In genomic region chr17:14070344-14071007, GRCh38 we compare ENCODE assay signal across 8 cellular contexts. TPM values are rescaled to one million over a fixed set of nuclear protein-coding genes. Genes with fewer than 3 reads are reported as not detected.
DNase-seq lines count a peak whose midpoint lies in the region; ATAC-seq and TF ChIP-seq lines count a peak whose summit lies in the region.

No MANE protein-coding gene starts in this region.

- peaks cover 80% of the 10 kb centered on the region for H3K79me2 ChIP-seq in DND-41 (ENCODE audit: insufficient read depth, low read length)

- H3K27me3 ChIP-seq in DND-41 (ENCODE audit: insufficient read depth, low read length, poor library complexity) (no peaks in the 10 kb centered on the region), Panc1 (ENCODE audit: control insufficient read depth, insufficient read depth, low read length) (no peaks in the 10 kb centered on the region), esophagus squamous epithelium (no peaks in the 10 kb centered on the region), ovary (no peaks in the 10 kb centered on the region)

- no peak for TF ChIP-seq POLR2A in esophagus squamous epithelium (IDR thresholded peaks at IDR 0.05)
- TF ChIP-seq POLR2A in ovary (IDR thresholded peaks at IDR 0.05) = no peak

- intact Hi-C loops in Panc1 (cut with micrococcal nuclease; ENCODE audit: unreplicated experiment) = no loop called here
- intact Hi-C loops in esophagus squamous epithelium (cut with DNase I) = no loop called here
- intact Hi-C loops in ovary (cut with DNase I) = no loop called here

- TF ChIP-seq EP300 in ovary (IDR thresholded peaks at IDR 0.05) = no peak

- CTCF ChIA-PET in Panc1 (lab: Charles Lee) = no interaction called here

- ATAC-seq in DND-41 (ENCODE audit: insufficient read depth, low read depth) (no peak), Panc1 (no peak), GM21619 (IDR thresholded peaks at IDR 0.05; ENCODE audit: unreplicated experiment) (no peak), GM18498 (IDR thresholded peaks at IDR 0.05; ENCODE audit: unreplicated experiment) (no peak)

- H3K4me1 ChIP-seq in DND-41 (ENCODE audit: insufficient read depth, low read length) = peaks cover 31% of the 10 kb centered on the region
- peaks cover 11% of the 10 kb centered on the region; the same call in 1 of the 2 replicates for H3K4me1 ChIP-seq in Panc1 (ENCODE audit: control insufficient read depth, insufficient read depth, low read length)
- H3K4me1 ChIP-seq in esophagus squamous epithelium = peaks cover 9 to 37% (median 20%) of the 10 kb centered on the region in 3 donors
- H3K4me1 ChIP-seq in ovary (ENCODE audit: insufficient read depth) = peaks cover 7% of the 10 kb centered on the region

- POLR2A ChIA-PET in Panc1 (lab: Charles Lee) = no interaction called here

- BruUV-seq in Panc1 (replicated peaks; lab: Mats Ljungman, UMichigan) = no TSS peak

- H3K4me2 ChIP-seq in DND-41 (ENCODE audit: insufficient read depth, low read length) = peak overlapping the region; percentile 90

- H2AFZ ChIP-seq in DND-41 (ENCODE audit: low read depth, low read length) = no peak overlapping the region; the same call in 1 of the 2 replicates

- whole genome bisulfite sequencing in esophagus squamous epithelium, 2 donors = 56 to 59% methylated on average over 6 of the region's 6 CpGs
- 65 to 75% (median 69%) methylated on average over 6 of the region's 6 CpGs for WGBS in ovary, 3 donors

- H3K4me3 ChIP-seq in DND-41 (ENCODE audit: low read depth in 1 of 2, low read length in 2 of 2) = peak overlapping the region; percentile 87 to 97
- H3K4me3 ChIP-seq in Panc1 (ENCODE audit: low read depth in 2 of 2, low read length in 2 of 2) = peak overlapping the region; percentile 93 to 97
- peak overlapping the region; percentile 79 to 100 (median 96) for H3K4me3 ChIP-seq in esophagus squamous epithelium
- H3K4me3 ChIP-seq in ovary = peak overlapping the region; percentile 94

- H3K9ac ChIP-seq in DND-41 (ENCODE audit: low read depth, low read length) = peak overlapping the region; percentile 87

- H3K27ac ChIP-seq in DND-41 (ENCODE audit: low read length) (peak overlapping the region; percentile 29; the same call in 1 of the 2 replicates), Panc1 (ENCODE audit: low read length) (peak overlapping the region; percentile 95), esophagus squamous epithelium (no peak overlapping the region), ovary (no peak overlapping the region)

- H3K9me3 ChIP-seq in DND-41 (ENCODE audit: insufficient read depth, low read length, severe bottlenecking) (no peaks in the 10 kb centered on the region), Panc1 (ENCODE audit: control insufficient read depth, insufficient read depth, low read depth, low read length) (peaks cover 5% of the 10 kb centered on the region; the same call in 1 of the 2 replicates), esophagus squamous epithelium (peaks cover 0 to 5% (median 0%) of the 10 kb centered on the region in 3 donors), ovary (no peaks in the 10 kb centered on the region)

- in situ Hi-C loops in Panc1 (cut with HindIII; ENCODE audit: low pct_unique_long_range_greater_than_20kb, low sequenced_read_pairs) (no loop called here), GM13977 (cut with MboI; ENCODE audit: low pct_unique_long_range_greater_than_20kb, low sequenced_read_pairs, unreplicated experiment) (loop anchor here (25.0 kb wide), 1 partner anchor 108 kb away; no protein-coding TSS in a partner anchor)

- H4K20me1 ChIP-seq in DND-41 (ENCODE audit: insufficient read depth, low read length) = peaks cover 3% of the 10 kb centered on the region; the same call in 1 of the 2 replicates

- H3K36me3 ChIP-seq in DND-41 (ENCODE audit: insufficient read depth, low read length) = peaks cover 30% of the 10 kb centered on the region
- H3K36me3 ChIP-seq in Panc1 (ENCODE audit: control insufficient read depth, insufficient read depth, low read length) = peaks cover 14% of the 10 kb centered on the region
- H3K36me3 ChIP-seq in esophagus squamous epithelium = peaks cover 0 to 24% (median 0%) of the 10 kb centered on the region in 3 donors
- no peaks in the 10 kb centered on the region for H3K36me3 ChIP-seq in ovary

- DNase-seq in DND-41 (no peak), Panc1 (ENCODE audit: low read depth, low spot score) (no peak), esophagus squamous epithelium (lab: John Stamatoyannopoulos, UW) (no peak), ovary (no peak), NCI-H187 (lab: John Stamatoyannopoulos, UW) (no peak), GM13977 (ENCODE audit: low spot score) (no peak)

- TF ChIP-seq CTCF in DND-41 (IDR thresholded peaks at IDR 0.05; ENCODE audit: borderline replicate concordance, extremely low read depth, low read length, poor library complexity, severe bottlenecking) = no peak
- TF ChIP-seq CTCF in Panc1 (IDR thresholded peaks at IDR 0.05) = no peak
- TF ChIP-seq CTCF in esophagus squamous epithelium (IDR thresholded peaks at IDR 0.05) = no peak
- no peak for TF ChIP-seq CTCF in ovary (IDR thresholded peaks at IDR 0.05)
- TF ChIP-seq CTCF in GM13977 (IDR thresholded peaks at IDR 0.05; ENCODE audit: extremely low read depth, insufficient read depth, missing control alignments) = no peak

RNA-seq across cellular contexts. Expression of gene COX10, which starts 1.2 kb away (rescaled TPM):
- total RNA-seq in Panc1 (2021; ENCODE audit: unreplicated experiment) = 13.4 TPM
- polyA plus RNA-seq in Panc1 (2012; ENCODE audit: insufficient read length) = 7.4 TPM
- total RNA-seq in esophagus squamous epithelium = 10 to 100 TPM; 12.5 to 36.0 (median 24.3) TPM
- 10 to 100 TPM in 5 of 7 donors, 1 to 10 TPM in 2; 7.5 to 15.3 (median 11.9) TPM for total RNA-seq in ovary
- 10 to 100 TPM in 1 of 2 donors, 1 to 10 TPM in 1; 5.1 to 11.7 TPM for polyA plus RNA-seq in ovary

Comparison
In these comparisons a context has a peak if more than half of its experiments do, and no peak if none do; other contexts are left out.
1. H3K27ac ChIP-seq: peak in DND-41 (single experiment) and Panc1 (single experiment); none in esophagus squamous epithelium (0 of 4) and ovary (0 of 2).
2. Peak in every context shown above with its lines, with median percentiles within 50 percentile points of each other: H3K4me3 ChIP-seq.